In the genomic region with DNA sequence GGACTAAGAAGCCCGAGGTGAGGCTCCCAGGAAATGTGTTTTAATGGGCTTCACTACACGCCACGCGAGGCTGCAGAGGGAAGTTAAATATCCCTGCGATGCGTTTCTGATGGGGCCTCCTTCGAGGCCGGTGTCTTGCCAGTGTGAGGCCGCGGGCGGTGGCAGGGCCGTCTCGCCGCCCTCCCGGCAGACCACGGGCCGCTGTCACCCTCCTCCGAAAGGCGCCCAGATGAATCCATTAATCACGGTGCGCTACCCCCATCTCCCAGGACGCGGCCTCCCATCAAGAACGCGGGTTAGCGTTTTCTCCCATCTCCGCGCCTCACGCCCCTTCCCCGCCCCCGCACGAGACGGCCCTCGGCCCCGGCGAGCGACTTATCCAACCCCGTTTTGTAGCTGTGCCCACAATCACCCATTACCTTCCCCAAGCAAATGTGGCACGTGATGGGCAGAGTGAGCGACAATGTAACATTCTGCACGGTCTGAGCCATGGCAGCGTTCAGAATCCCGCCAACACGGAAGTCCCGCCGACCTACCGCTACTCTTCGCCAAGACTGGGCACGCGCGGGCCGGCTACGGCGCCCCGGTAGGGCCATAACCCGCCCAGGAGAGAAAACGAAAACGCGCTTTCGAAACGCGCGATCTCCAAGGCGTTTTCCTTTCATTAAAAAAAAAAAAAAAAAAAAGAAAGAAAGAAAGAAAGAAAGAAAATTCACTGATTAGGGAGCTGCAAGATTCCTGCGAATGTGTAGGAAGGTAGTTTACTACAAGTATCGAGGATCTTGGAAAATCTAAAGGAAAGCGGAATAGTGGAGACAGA, we compare ENCODE assay signal across 8 cellular contexts.
DNase-seq lines count a peak whose midpoint lies in the region; ATAC-seq and FAIRE-seq lines count a peak whose summit lies in the region.

A gene with protein sequence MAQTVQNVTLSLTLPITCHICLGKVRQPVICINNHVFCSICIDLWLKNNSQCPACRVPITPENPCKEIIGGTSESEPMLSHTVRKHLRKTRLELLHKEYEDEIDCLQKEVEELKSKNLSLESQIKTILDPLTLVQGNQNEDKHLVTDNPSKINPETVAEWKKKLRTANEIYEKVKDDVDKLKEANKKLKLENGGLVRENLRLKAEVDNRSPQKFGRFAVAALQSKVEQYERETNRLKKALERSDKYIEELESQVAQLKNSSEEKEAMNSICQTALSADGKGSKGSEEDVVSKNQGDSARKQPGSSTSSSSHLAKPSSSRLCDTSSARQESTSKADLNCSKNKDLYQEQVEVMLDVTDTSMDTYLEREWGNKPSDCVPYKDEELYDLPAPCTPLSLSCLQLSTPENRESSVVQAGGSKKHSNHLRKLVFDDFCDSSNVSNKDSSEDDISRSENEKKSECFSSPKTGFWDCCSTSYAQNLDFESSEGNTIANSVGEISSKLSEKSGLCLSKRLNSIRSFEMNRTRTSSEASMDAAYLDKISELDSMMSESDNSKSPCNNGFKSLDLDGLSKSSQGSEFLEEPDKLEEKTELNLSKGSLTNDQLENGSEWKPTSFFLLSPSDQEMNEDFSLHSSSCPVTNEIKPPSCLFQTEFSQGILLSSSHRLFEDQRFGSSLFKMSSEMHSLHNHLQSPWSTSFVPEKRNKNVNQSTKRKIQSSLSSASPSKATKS (minus strand): TSS at position 526 of the 820 bp plus-strand sequence. CDS start 35 bp downstream, at position 491.

- peaks cover 44% of the 10 kb centered on the region for H3K4me1 Mint-ChIP-seq in central memory CD8-positive, alpha-beta T cell

- peak within 1 kb of the TSS; percentile 99 for H3K4me3 Mint-ChIP-seq in central memory CD8-positive, alpha-beta T cell

- H3K27me3 Mint-ChIP-seq in central memory CD8-positive, alpha-beta T cell = no peaks in the 10 kb centered on the region

- ATAC-seq in GM18909 (IDR thresholded peaks at IDR 0.05; ENCODE audit: poor library complexity, unreplicated experiment) (peak; percentile 81), HG03159 (IDR thresholded peaks at IDR 0.05; ENCODE audit: unreplicated experiment) (peak; percentile 85)
- peak; percentile 95 for ATAC-seq in central memory CD8-positive, alpha-beta T cell (replicated peaks; ENCODE audit: extremely low read depth, poor library complexity, severe bottlenecking)

- FAIRE-seq in islet of Langerhans (lab: Jason Lieb, UNC) = peak; percentile 30

- peak within 1 kb of the TSS; percentile 95 for H3K27ac Mint-ChIP-seq in central memory CD8-positive, alpha-beta T cell (ENCODE audit: low read depth)

- H3K9me3 Mint-ChIP-seq in central memory CD8-positive, alpha-beta T cell = no peaks in the 10 kb centered on the region

- DNase-seq in AG08395 (ENCODE audit: low spot score) = peak; percentile 95
- peak; percentile 90 for DNase-seq in NCI-H2227 (lab: John Stamatoyannopoulos, UW; ENCODE audit: unreplicated experiment)
- DNase-seq in activated CD4-positive, CD25-positive, alpha-beta regulatory T cell (lab: John Stamatoyannopoulos, UW) = peak; percentile 77 to 84 (median 80)
- DNase-seq in central memory CD8-positive, alpha-beta T cell (ENCODE audit: low spot score in 2 of 2) = peak; percentile 84 to 88
- peak; percentile 84 for DNase-seq in stimulated activated CD4-positive, alpha-beta T cell treated with anti-CD3 and anti-CD28 coated beads, Interleukin-12 subunit alpha, Interleukin-12 subunit beta, amount 100 ng/mL, for 24 hours (ENCODE audit: low read depth in 2 of 2)

- peaks cover 24% of the 10 kb centered on the region for H3K36me3 Mint-ChIP-seq in central memory CD8-positive, alpha-beta T cell (ENCODE audit: insufficient read depth)

Comparison
In these comparisons a context has a peak if more than half of its experiments do, and no peak if none do; other contexts are left out.
1. Peak in every context shown above with its lines: DNase-seq and ATAC-seq.